Comparison of ENCODE assay signal across 9 cellular contexts in genomic region chr7:40845959-40846358, GRCh38.
"Had no signal": no experiment of that assay in that cellular context is flagged by ENCODE, and none has a peak within 500 bp of the region (broad histone marks: within the 10 kb centered on the region; RNA-seq: fewer than 3 reads in every experiment).

No MANE protein-coding gene starts in this region.

- H3K27ac ChIP-seq: GM23248, HL-60 had no signal

- DNase-seq: GM23248, GOT3, H7, HFFc6, IMR-90 had no signal

- ATAC-seq: HCT116, K562 had no signal

- H2AFZ ChIP-seq: GM23248 had no signal

- H3K27ac Mint-ChIP-seq: HFFc6 had no signal

- H3K4me1 ChIP-seq: HAP-1 had no signal

- H3K36me3 ChIP-seq: HAP-1 had no signal

- H3K9me3 ChIP-seq: HAP-1 had no signal

- H3K4me3 ChIP-seq: GM23248, HAP-1, K562 had no signal

- H3K4me3 Mint-ChIP-seq: HFFc6 had no signal

- H3K9me3 Mint-ChIP-seq: HFFc6 had no signal
